ENCODE assay signal across 6 cellular contexts in the genomic region with DNA sequence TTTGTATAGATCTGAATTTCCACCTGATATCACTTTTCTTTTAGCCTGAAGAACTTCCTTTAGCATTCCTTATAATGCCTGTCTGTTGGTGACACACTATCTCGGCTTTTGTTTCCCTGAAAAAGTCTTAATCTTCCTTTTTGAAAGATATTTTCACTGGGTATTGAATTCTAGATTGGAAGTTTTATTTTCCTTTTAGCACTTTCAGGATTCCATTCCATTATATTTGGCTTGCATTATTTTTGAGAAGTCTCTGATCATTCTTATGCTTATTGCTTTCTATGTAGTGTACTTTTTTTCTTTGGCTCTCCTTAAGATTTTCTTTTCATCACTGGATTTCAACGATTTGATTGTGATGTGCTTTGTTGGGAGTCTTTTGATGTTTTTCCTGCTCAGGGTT.
"Had no signal": no experiment of that assay in that cellular context is flagged by ENCODE, and none has a peak within 500 bp of the region (broad histone marks: within the 10 kb centered on the region; RNA-seq: fewer than 3 reads in every experiment).

No MANE protein-coding gene starts in this region.

- H3K27ac Mint-ChIP-seq: GM23338, H9 had no signal

- H3K4me3 Mint-ChIP-seq: GM23338, H9 had no signal

- H3K4me3 ChIP-seq: GM23338, K562 had no signal

- H3K9me3 Mint-ChIP-seq: GM23338 had no signal

- DNase-seq: H9, HCEC 1CT, IMR-90, KG1 had no signal

- ATAC-seq: GM23338, K562 had no signal
